Comparison of ENCODE assay signal across 17 cellular contexts in genomic region chr7:133517766-133518165, GRCh38.
"Had no signal": no experiment of that assay in that cellular context is flagged by ENCODE, and none has a peak within 500 bp of the region (broad histone marks: within the 10 kb centered on the region; RNA-seq: fewer than 3 reads in every experiment).

No MANE protein-coding gene starts in this region.

- DNase-seq: Karpas-422, KG1, MM.1S, NCI-H1092 treated with DMSO at 0.1 percent for 48 hours, NCI-H1436, NCI-H187, NCI-H2029, NCI-H2081 treated with DMSO at 0.1 percent for 48 hours, NCI-H2227 treated with DMSO at 0.1 percent for 48 hours, NCI-H524, NCI-H526 treated with DMSO at 0.1 percent for 48 hours, NCI-H774, Right ventricle myocardium superior, RPMI8226, SIG-M5 had no signal

- H3K27ac ChIP-seq: SJSA1, SK-N-MC had no signal

- H3K4me3 ChIP-seq: SJSA1, SK-N-MC had no signal

- H3K36me3 ChIP-seq: SJSA1 had no signal

- H3K27me3 ChIP-seq: SJSA1 had no signal

- H3K9me3 ChIP-seq: SJSA1 had no signal
